ENCODE assay signal across 8 cellular contexts in genomic region chr19:12668346-12668745, GRCh38. TPM values are rescaled to one million over a fixed set of nuclear protein-coding genes. Genes with fewer than 3 reads are reported as not detected.
DNase-seq lines count a peak whose midpoint lies in the region; ATAC-seq and TF ChIP-seq lines count a peak whose summit lies in the region.

No MANE protein-coding gene starts in this region.

- H3K36me3 ChIP-seq in cardiac muscle cell (no peaks in the 10 kb centered on the region), mesendoderm (ENCODE audit: control insufficient read depth, insufficient read depth, low read length) (no peaks in the 10 kb centered on the region), upper lobe of left lung (peaks cover 0 to 29% (median 13%) of the 10 kb centered on the region in 4 donors)

- H3K4me3 Mint-ChIP-seq in brain, result peak overlapping the region; percentile 98 to 100 (median 99)

- peaks cover 8% of the 10 kb centered on the region for H3K79me2 ChIP-seq in mesendoderm (ENCODE audit: control insufficient read depth, insufficient read depth, low read length)

- intact Hi-C loops in left ventricle myocardium superior (cut with micrococcal nuclease), result no loop called here

- no peak overlapping the region for H2BK15ac ChIP-seq in mesendoderm (replicated peaks; ENCODE audit: low read depth)

- H3K9me3 ChIP-seq in cardiac muscle cell (ENCODE audit: low read depth) (no peaks in the 10 kb centered on the region), upper lobe of left lung (no peaks in the 10 kb centered on the region)

- no peak for TF ChIP-seq EP300 in upper lobe of left lung (IDR thresholded peaks at IDR 0.05)

- peaks cover 61% of the 10 kb centered on the region for H3K4me1 Mint-ChIP-seq in brain

- H3K56ac ChIP-seq in mesendoderm (ENCODE audit: low read length), result peak overlapping the region; percentile 98

- H3K27ac ChIP-seq in cardiac muscle cell (peak overlapping the region; percentile 96), mesendoderm (ENCODE audit: low read depth, low read length) (no peak overlapping the region), upper lobe of left lung (peak overlapping the region; percentile 93 to 97 (median 94)), caudate nucleus (ENCODE audit: low read depth, low read length) (no peak overlapping the region)

- H4K5ac ChIP-seq in mesendoderm (ENCODE audit: low read length), result no peak overlapping the region

- H3K9ac ChIP-seq in mesendoderm (ENCODE audit: low read length), result peak overlapping the region; percentile 96

- DNase-seq in cardiac muscle cell (ENCODE audit: low read depth in 1 of 2, low spot score in 1 of 2) (no peak), left ventricle myocardium superior (no peak), mesendoderm (no peak), upper lobe of left lung (no peak), caudate nucleus (lab: John Stamatoyannopoulos, UW) (no peak), UCSD-AML1 (lab: John Stamatoyannopoulos, UW; ENCODE audit: unreplicated experiment) (no peak)

- H3K4me3 ChIP-seq in cardiac muscle cell (peak overlapping the region; percentile 82), mesendoderm (ENCODE audit: low read length) (peak overlapping the region; percentile 97), upper lobe of left lung (peak overlapping the region; percentile 54 to 95 (median 82))

- peaks cover 17% of the 10 kb centered on the region for H3K27me3 Mint-ChIP-seq in brain

- H3K27ac Mint-ChIP-seq in brain, result peak overlapping the region; percentile 99 to 100 (median 100)

- peak overlapping the region; percentile 82 for H3K4me2 ChIP-seq in mesendoderm (ENCODE audit: low read length)

- TF ChIP-seq POLR2A in upper lobe of left lung (IDR thresholded peaks at IDR 0.05), result no peak

- H3K9me3 Mint-ChIP-seq in brain, result peaks cover 0 to 4% (median 0%) of the 10 kb centered on the region in 5 experiments

- peaks cover 18% of the 10 kb centered on the region for H3K79me1 ChIP-seq in mesendoderm (ENCODE audit: low read length)

- H3K27me3 ChIP-seq in cardiac muscle cell (no peaks in the 10 kb centered on the region), mesendoderm (ENCODE audit: insufficient read depth, low read length, poor library complexity) (no peaks in the 10 kb centered on the region), upper lobe of left lung (no peaks in the 10 kb centered on the region)

- TF ChIP-seq CTCF in cardiac muscle cell (IDR thresholded peaks at IDR 0.05; ENCODE audit: low read depth, low read length), result no peak
- no peak for TF ChIP-seq CTCF in brain (conservative IDR thresholded peaks at IDR 0.05)
- TF ChIP-seq CTCF in upper lobe of left lung (IDR thresholded peaks at IDR 0.05), result no peak

- no peak overlapping the region for H3K18ac ChIP-seq in mesendoderm (ENCODE audit: low read length)

- no peak overlapping the region for H2BK120ac ChIP-seq in mesendoderm (ENCODE audit: low read depth, low read length)

- WGBS in mesendoderm (ENCODE audit: extremely low coverage, insufficient coverage, low lambda C conversion rate), result no CpG with 5 or more reads among the region's 8 CpGs
- WGBS in upper lobe of left lung, 2 donors, result 67 to 78% methylated on average over 7 to 8 of the region's 8 CpGs

- H3K36me3 Mint-ChIP-seq in brain, result peaks cover 32% of the 10 kb centered on the region

- H3K4me1 ChIP-seq in cardiac muscle cell (ENCODE audit: low read depth) (peaks cover 19% of the 10 kb centered on the region), mesendoderm (ENCODE audit: control insufficient read depth, low read depth, low read length) (peaks cover 3% of the 10 kb centered on the region), upper lobe of left lung (peaks cover 40 to 66% (median 44%) of the 10 kb centered on the region in 4 donors)

- H4K8ac ChIP-seq in mesendoderm (ENCODE audit: low read depth, low read length), result no peak overlapping the region

- no peak overlapping the region for H2BK5ac ChIP-seq in mesendoderm (ENCODE audit: low read length)

- no peak overlapping the region for H3K4ac ChIP-seq in mesendoderm (ENCODE audit: low read depth, low read length)

- H2AK5ac ChIP-seq in mesendoderm (ENCODE audit: low read length), result no peak overlapping the region

- no peak overlapping the region for H3K23ac ChIP-seq in mesendoderm (ENCODE audit: low read length)

- ATAC-seq in left ventricle myocardium superior, result no peak
- ATAC-seq in upper lobe of left lung (ENCODE audit: low FRiP score in 2 of 2), result no peak
- no peak for ATAC-seq in GM21515 (IDR thresholded peaks at IDR 0.05; ENCODE audit: unreplicated experiment)

RNA-seq across cellular contexts. Expression of gene WDR83, which starts 1.7 kb away (rescaled TPM):
- total RNA-seq in cardiac muscle cell (28.4 and 39.0 TPM in 2 replicates), left ventricle myocardium superior (8.7 TPM), upper lobe of left lung (10 to 100 TPM in 2 of 6 donors, 1 to 10 TPM in 4; 6.1 to 12.9 (median 8.4) TPM)
- polyA plus RNA-seq in cardiac muscle cell (29.4 and 40.2 TPM in 2 replicates), brain (ENCODE audit: insufficient read depth, low read depth, low replicate concordance) (16.5 TPM)
- 6.8 TPM for polyA plus RNA-seq in mesendoderm (2013, experiment 1 of 2)
- 6.5 TPM for polyA plus RNA-seq in mesendoderm (2013, experiment 2 of 2)

RNA-seq across cellular contexts. Expression of gene MAN2B1, which starts 1.8 kb away (rescaled TPM):
- total RNA-seq in cardiac muscle cell (45.7 and 47.5 TPM in 2 replicates), left ventricle myocardium superior (32.5 TPM), upper lobe of left lung (100 to 1,000 TPM in 5 of 6 donors, 10 to 100 TPM in 1; 56.8 to 299 (median 121) TPM)
- polyA plus RNA-seq in cardiac muscle cell (22.1 and 25.3 TPM in 2 replicates), brain (ENCODE audit: insufficient read depth, low read depth, low replicate concordance) (24.5 TPM)
- 30.9 TPM for polyA plus RNA-seq in mesendoderm (2013, experiment 1 of 2)
- polyA plus RNA-seq in mesendoderm (2013, experiment 2 of 2), result 29.6 TPM

RNA-seq across cellular contexts. Expression of gene DHPS, which starts 13.3 kb away (rescaled TPM):
- total RNA-seq in cardiac muscle cell (64.8 and 113 TPM in 2 replicates), left ventricle myocardium superior (60.2 TPM), upper lobe of left lung (100 to 1,000 TPM in 2 of 6 donors, 10 to 100 TPM in 4; 71.6 to 190 (median 94.3) TPM)
- polyA plus RNA-seq in cardiac muscle cell (80.0 and 99.5 TPM in 2 replicates), brain (ENCODE audit: insufficient read depth, low read depth, low replicate concordance) (243 TPM)
- 55.1 TPM for polyA plus RNA-seq in mesendoderm (2013, experiment 1 of 2)
- 50.3 TPM for polyA plus RNA-seq in mesendoderm (2013, experiment 2 of 2)

RNA-seq across cellular contexts. Expression of gene GNG14, which starts 19.5 kb away (rescaled TPM):
- 1.1 TPM in 1 of 2 replicates, not detected in the other for total RNA-seq in cardiac muscle cell
- polyA plus RNA-seq in cardiac muscle cell, result 1.1 TPM in 1 of 2 replicates, not detected in the other
- total RNA-seq in left ventricle myocardium superior, result not detected
- not detected for polyA plus RNA-seq in brain (ENCODE audit: insufficient read depth, low read depth, low replicate concordance)
- polyA plus RNA-seq in mesendoderm (2013, experiment 1 of 2), result not detected
- not detected for polyA plus RNA-seq in mesendoderm (2013, experiment 2 of 2)
- total RNA-seq in upper lobe of left lung, result not detected

RNA-seq across cellular contexts. Expression of gene FBXW9, which starts 28.1 kb away (rescaled TPM):
- total RNA-seq in cardiac muscle cell (17.2 and 32.7 TPM in 2 replicates), left ventricle myocardium superior (1.7 TPM), upper lobe of left lung (10 to 100 TPM in 2 of 6 donors, 1 to 10 TPM in 4; 6.5 to 13.7 (median 8.7) TPM)
- polyA plus RNA-seq in cardiac muscle cell (25.6 and 29.6 TPM in 2 replicates), brain (ENCODE audit: insufficient read depth, low read depth, low replicate concordance) (10.7 TPM)
- 5.2 TPM for polyA plus RNA-seq in mesendoderm (2013, experiment 1 of 2)
- 5.0 TPM for polyA plus RNA-seq in mesendoderm (2013, experiment 2 of 2)

Comparison
In these comparisons a context has a peak if more than half of its experiments do, and no peak if none do; other contexts are left out.
1. H3K27ac ChIP-seq: peak in cardiac muscle cell (single experiment) and upper lobe of left lung (4 of 4); none in mesendoderm (single experiment) and caudate nucleus (single experiment).
2. Peak in every context shown above with its lines, with median percentiles within 50 percentile points of each other: H3K4me3 ChIP-seq.